Comparison of ENCODE assay signal across 9 cellular contexts in genomic region chr2:209029249-209029648, GRCh38.
"Had no signal": no experiment of that assay in that cellular context is flagged by ENCODE, and none has a peak within 500 bp of the region (broad histone marks: within the 10 kb centered on the region; RNA-seq: fewer than 3 reads in every experiment).

No MANE protein-coding gene starts in this region.

- H3K36me3 Mint-ChIP-seq: IgD-negative memory B cell had no signal

- H3K4me1 ChIP-seq: HAP-1 had no signal

- FAIRE-seq: HTR-8/SVneo had no signal

- H3K4me1 Mint-ChIP-seq: IgD-negative memory B cell had no signal

- H3K27ac Mint-ChIP-seq: HFFc6, IgD-negative memory B cell had no signal

- H3K27me3 Mint-ChIP-seq: IgD-negative memory B cell had no signal

- ATAC-seq: HCT116 had no signal

- H3K4me3 Mint-ChIP-seq: HFFc6, IgD-negative memory B cell had no signal

- H3K36me3 ChIP-seq: HAP-1 had no signal

- DNase-seq: GOT3, H7, HFFc6, Kasumi-1, KG1 had no signal

- H3K9me3 ChIP-seq: HAP-1 had no signal

- H3K4me3 ChIP-seq: HAP-1 had no signal
